Comparison of ENCODE assay signal across 11 cellular contexts in the genomic region with DNA sequence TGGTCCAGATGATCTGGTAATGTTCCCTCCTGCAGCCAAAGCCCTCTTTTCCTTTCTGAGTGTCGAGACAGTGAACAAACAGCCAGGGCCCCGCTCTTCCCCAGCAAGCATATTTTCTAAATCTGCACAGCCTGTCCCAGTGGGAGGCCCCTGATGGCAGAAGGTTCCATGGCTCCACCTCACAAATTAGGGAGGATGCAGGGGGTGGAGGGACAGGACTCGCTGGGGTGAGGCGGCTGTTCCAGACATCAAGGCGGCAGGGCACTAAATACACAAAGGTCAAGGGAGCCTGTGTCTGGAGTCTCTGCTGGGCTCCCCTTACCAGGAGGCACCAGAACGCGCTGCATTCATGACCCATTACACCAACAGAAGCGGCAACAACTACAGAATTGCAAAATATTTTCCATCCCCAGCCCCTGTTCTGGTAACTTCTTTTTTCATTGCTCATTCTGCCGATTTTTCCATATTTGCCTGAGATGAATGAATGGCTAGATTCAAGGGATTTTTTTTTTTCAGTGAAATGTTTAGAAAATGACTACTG. TPM values are rescaled to one million over a fixed set of nuclear protein-coding genes. Genes with fewer than 3 reads are reported as not detected.
DNase-seq lines count a peak whose midpoint lies in the region; ATAC-seq and TF ChIP-seq lines count a peak whose summit lies in the region.
"Had no signal": no experiment of that assay in that cellular context is flagged by ENCODE, and none has a peak within 500 bp of the region (broad histone marks: within the 10 kb centered on the region; RNA-seq: fewer than 3 reads in every experiment).

No MANE protein-coding gene starts in this region.

- 68 to 82% methylated on average over 9 of the region's 9 CpGs for WGBS in lung, 2 donors
- WGBS in tibial nerve, 2 donors, result 23 to 26% methylated on average over 9 of the region's 9 CpGs
- WGBS in SK-N-SH (ENCODE audit: low lambda C conversion rate), result 75% methylated on average over 9 of the region's 9 CpGs

- H3K4me1 Mint-ChIP-seq in T-cell, result no peaks in the 10 kb centered on the region

- H3K9me3 ChIP-seq in lung (ENCODE audit: control insufficient read depth in 2 of 2, insufficient read depth in 1 of 2, low read length in 1 of 2), result peaks cover 0 to 5% of the 10 kb centered on the region in 2 donors
- peaks cover 0 to 17% (median 0%) of the 10 kb centered on the region in 4 donors for H3K9me3 ChIP-seq in tibial nerve
- no peaks in the 10 kb centered on the region for H3K9me3 ChIP-seq in SK-N-SH

- no peaks in the 10 kb centered on the region for H3K36me3 Mint-ChIP-seq in T-cell

- no peaks in the 10 kb centered on the region for H3K79me2 ChIP-seq in SK-N-SH (ENCODE audit: insufficient read depth)

- CTCF ChIA-PET in SK-N-SH (lab: Yijun Ruan, JAX), result interaction anchor here (3.4 kb wide), 1 partner anchor 180 kb away, joined by 17 read pairs; no protein-coding TSS in a partner anchor
- CTCF ChIA-PET in T-cell (lab: Charles Lee), result no interaction called here

- H3K36me3 ChIP-seq in lung (ENCODE audit: control insufficient read depth in 2 of 2, insufficient read depth in 2 of 2, low read length in 2 of 2) (no peaks in the 10 kb centered on the region), tibial nerve (no peaks in the 10 kb centered on the region), SK-N-SH (replicated peaks in 1 of 2; ENCODE audit: control insufficient read depth in 1 of 2, insufficient read depth in 2 of 2, low read length in 1 of 2) (no peaks in the 10 kb centered on the region)

- no peak overlapping the region for H3K4me3 ChIP-seq in lung
- no peak overlapping the region for H3K4me3 ChIP-seq in tibial nerve
- no peak overlapping the region for H3K4me3 ChIP-seq in SK-N-SH (ENCODE audit: low read depth in 2 of 2, low read length in 1 of 2)

- peak; percentile 57 for DNase-seq in NCI-H1417 treated with DMSO at 0.1 percent for 48 hours (lab: John Stamatoyannopoulos, UW)
- DNase-seq in cerebellar cortex (ENCODE audit: low spot score), result peak; percentile 85
- no peak for DNase-seq in lung (ENCODE audit: low spot score)
- DNase-seq in tibial nerve (ENCODE audit: low spot score in 2 of 2), result peak; percentile 65 to 72
- DNase-seq in SK-N-SH, result no peak
- no peak for DNase-seq in T-cell
- DNase-seq: activated effector memory CD4-positive, alpha-beta T cell treated with Interleukin-2 at 50 U/mL for 16 hours; GOT3 had no signal

- peaks cover 27 to 30% of the 10 kb centered on the region in 2 donors for H3K27me3 Mint-ChIP-seq in T-cell

- no peak overlapping the region for H3K9ac ChIP-seq in SK-N-SH

- H3K27ac Mint-ChIP-seq in T-cell, result no peak overlapping the region

- TF ChIP-seq POLR2A in tibial nerve (IDR thresholded peaks at IDR 0.05), result peak in 1 of 2 donors; percentile 26

- no peaks in the 10 kb centered on the region for H3K9me2 ChIP-seq in SK-N-SH

- no peak overlapping the region for H3K4me2 ChIP-seq in SK-N-SH

- no peak overlapping the region for H3K4me3 Mint-ChIP-seq in T-cell

- ATAC-seq in lung (ENCODE audit: insufficient read depth, low FRiP score) (no peak), T-cell (replicated peaks in 1 of 4) (no peak), HG03457 (IDR thresholded peaks at IDR 0.05; ENCODE audit: unreplicated experiment) (no peak)

- no peaks in the 10 kb centered on the region for H3F3A ChIP-seq in SK-N-SH (replicated peaks; ENCODE audit: insufficient read depth)

- TF ChIP-seq CTCF in lung (IDR thresholded peaks at IDR 0.05; ENCODE audit: control extremely low read depth, extremely low read depth), result no peak
- TF ChIP-seq CTCF in tibial nerve (IDR thresholded peaks at IDR 0.05), result no peak
- TF ChIP-seq CTCF in SK-N-SH (IDR thresholded peaks at IDR 0.05), result no peak

- POLR2A ChIA-PET in SK-N-SH (lab: Yijun Ruan, JAX), result no interaction called here
- POLR2A ChIA-PET in T-cell (lab: Charles Lee), result no interaction called here

- TF ChIP-seq RAD21 in SK-N-SH (IDR thresholded peaks at IDR 0.05; ENCODE audit: low read length), result no peak

- H2AFZ ChIP-seq in SK-N-SH (ENCODE audit: low read depth), result no peak overlapping the region

- peaks cover 0 to 5% (median 2%) of the 10 kb centered on the region in 3 donors for H3K9me3 Mint-ChIP-seq in T-cell

- peak; percentile 84 to 96 for TF ChIP-seq EP300 in tibial nerve (IDR thresholded peaks at IDR 0.05)
- TF ChIP-seq EP300 in SK-N-SH (IDR thresholded peaks at IDR 0.05; ENCODE audit: borderline replicate concordance in 1 of 2, low read depth in 1 of 2, low read length in 1 of 2), result no peak

- H3K4me1 ChIP-seq in lung (ENCODE audit: control insufficient read depth in 2 of 2, insufficient read depth in 2 of 2, low read length in 2 of 2) (peaks cover 0 to 2% of the 10 kb centered on the region in 2 donors), tibial nerve (peaks cover 0 to 63% (median 26%) of the 10 kb centered on the region in 4 donors), SK-N-SH (ENCODE audit: control insufficient read depth in 1 of 2, insufficient read depth in 2 of 2, low read depth in 1 of 2, low read length in 1 of 2) (peaks cover 0 to 6% of the 10 kb centered on the region in 2 experiments; a peak in 3 of 4 replicates)

- H4K20me1 ChIP-seq in SK-N-SH (ENCODE audit: insufficient read depth), result no peaks in the 10 kb centered on the region

- H3K27me3 ChIP-seq in lung (ENCODE audit: control insufficient read depth, insufficient read depth) (no peaks in the 10 kb centered on the region), tibial nerve (no peaks in the 10 kb centered on the region), SK-N-SH (ENCODE audit: insufficient read depth) (peaks cover 8% of the 10 kb centered on the region; the same call in 1 of the 2 replicates)

- H3K27ac ChIP-seq in lung (ENCODE audit: low read depth in 1 of 2, low read length in 1 of 2) (peak overlapping the region; percentile 26 to 61), tibial nerve (peak overlapping the region; percentile 61 to 87 (median 71)), SK-N-SH (ENCODE audit: low read depth in 2 of 2, low read length in 1 of 2) (no peak overlapping the region)
- H3K27ac ChIP-seq: RWPE1 had no signal

TF ChIP-seq in SK-N-SH, 30 proteins besides CTCF, POLR2A, EP300 and RAD21:
- TF ChIP-seq FOXM1 (IDR thresholded peaks at IDR 0.05; ENCODE audit: low read depth) (no peak), GATA2 (CRISPR knock-in tag; IDR thresholded peaks at IDR 0.05) (no peak), TAF1 (IDR thresholded peaks at IDR 0.05; ENCODE audit: borderline replicate concordance, low read depth, low read length) (no peak), SMC3 (IDR thresholded peaks at IDR 0.05; ENCODE audit: low read depth, low read length) (no peak), GABPA (IDR thresholded peaks at IDR 0.05; ENCODE audit: low read depth) (no peak), NRF1 (IDR thresholded peaks at IDR 0.05; ENCODE audit: low read depth, low read length) (no peak), POLR2AphosphoS5 (IDR thresholded peaks at IDR 0.05; ENCODE audit: low read depth, low read length) (no peak)
- TF ChIP-seq, protein P1, sequence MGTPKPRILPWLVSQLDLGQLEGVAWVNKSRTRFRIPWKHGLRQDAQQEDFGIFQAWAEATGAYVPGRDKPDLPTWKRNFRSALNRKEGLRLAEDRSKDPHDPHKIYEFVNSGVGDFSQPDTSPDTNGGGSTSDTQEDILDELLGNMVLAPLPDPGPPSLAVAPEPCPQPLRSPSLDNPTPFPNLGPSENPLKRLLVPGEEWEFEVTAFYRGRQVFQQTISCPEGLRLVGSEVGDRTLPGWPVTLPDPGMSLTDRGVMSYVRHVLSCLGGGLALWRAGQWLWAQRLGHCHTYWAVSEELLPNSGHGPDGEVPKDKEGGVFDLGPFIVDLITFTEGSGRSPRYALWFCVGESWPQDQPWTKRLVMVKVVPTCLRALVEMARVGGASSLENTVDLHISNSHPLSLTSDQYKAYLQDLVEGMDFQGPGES (IDR thresholded peaks at IDR 0.05; ENCODE audit: low read depth, low read length), result no peak
- TF ChIP-seq, protein P2, sequence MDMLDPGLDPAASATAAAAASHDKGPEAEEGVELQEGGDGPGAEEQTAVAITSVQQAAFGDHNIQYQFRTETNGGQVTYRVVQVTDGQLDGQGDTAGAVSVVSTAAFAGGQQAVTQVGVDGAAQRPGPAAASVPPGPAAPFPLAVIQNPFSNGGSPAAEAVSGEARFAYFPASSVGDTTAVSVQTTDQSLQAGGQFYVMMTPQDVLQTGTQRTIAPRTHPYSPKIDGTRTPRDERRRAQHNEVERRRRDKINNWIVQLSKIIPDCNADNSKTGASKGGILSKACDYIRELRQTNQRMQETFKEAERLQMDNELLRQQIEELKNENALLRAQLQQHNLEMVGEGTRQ (IDR thresholded peaks at IDR 0.05; ENCODE audit: borderline replicate concordance, low read depth, low read length), result no peak
- TF ChIP-seq, protein P3, sequence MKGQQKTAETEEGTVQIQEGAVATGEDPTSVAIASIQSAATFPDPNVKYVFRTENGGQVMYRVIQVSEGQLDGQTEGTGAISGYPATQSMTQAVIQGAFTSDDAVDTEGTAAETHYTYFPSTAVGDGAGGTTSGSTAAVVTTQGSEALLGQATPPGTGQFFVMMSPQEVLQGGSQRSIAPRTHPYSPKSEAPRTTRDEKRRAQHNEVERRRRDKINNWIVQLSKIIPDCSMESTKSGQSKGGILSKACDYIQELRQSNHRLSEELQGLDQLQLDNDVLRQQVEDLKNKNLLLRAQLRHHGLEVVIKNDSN (IDR thresholded peaks at IDR 0.05; ENCODE audit: borderline replicate concordance, low read depth), result no peak

RNA-seq across cellular contexts. Expression of a gene that starts 27.0 kb away (rescaled TPM):
- total RNA-seq in lung (10 to 100 TPM in 1 of 2 donors, 1 to 10 TPM in 1; 2.0 to 18.9 TPM), tibial nerve (100 to 1,000 TPM; 108 to 291 (median 153) TPM), T-cell (under 1 TPM in 3 of 5 donors, not detected in 2; 0.13 to 0.18 (median 0.13) TPM)
- polyA plus RNA-seq in lung (10 to 100 TPM in 1 of 2 donors, 1 to 10 TPM in 1; 8.3 to 26.0 TPM), SK-N-SH (2012; rRNA removed) (0.26 and 0.48 TPM in 2 replicates)
- 0.27 and 0.37 TPM in 2 replicates for polyA plus RNA-seq in SK-N-SH (2012; cell fraction: cytosol; rRNA removed)
- 0.31 and 0.38 TPM in 2 replicates for polyA plus RNA-seq in SK-N-SH (2012; cell fraction: nucleus; rRNA removed)
- total RNA-seq: dermis microvascular lymphatic vessel endothelial cell had no signal

RNA-seq across cellular contexts. Expression of a gene that starts 45.4 kb away (rescaled TPM):
- total RNA-seq in lung, result not detected
- polyA plus RNA-seq in lung, result not detected
- total RNA-seq in tibial nerve, result not detected
- polyA plus RNA-seq in SK-N-SH (2012; rRNA removed), result not detected in 2 replicates
- polyA plus RNA-seq in SK-N-SH (2012; cell fraction: cytosol; rRNA removed), result not detected in 2 replicates
- not detected in 2 replicates for polyA plus RNA-seq in SK-N-SH (2012; cell fraction: nucleus; rRNA removed)
- not detected for total RNA-seq in T-cell
- total RNA-seq: dermis microvascular lymphatic vessel endothelial cell had no signal

Comparison
In these comparisons a context has a peak if more than half of its experiments do, and no peak if none do; other contexts are left out.
1. DNase-seq: peak in NCI-H1417 treated with DMSO at 0.1 percent for 48 hours (single experiment), cerebellar cortex (single experiment) and tibial nerve (2 of 2); none in lung (single experiment), SK-N-SH (single experiment) and T-cell (0 of 34).
2. H3K27ac ChIP-seq: peak in lung (2 of 2) and tibial nerve (4 of 4); none in SK-N-SH (0 of 2).
3. RNA of a gene that starts 27.0 kb away (total RNA-seq): 108 to 291 TPM in tibial nerve; 2.0 to 18.9 TPM in lung and 0.13 to 0.18 TPM in T-cell; every median in the first group is over 4 times any median in the second.